ENCODE assay signal across 29 cellular contexts in the genomic region with DNA sequence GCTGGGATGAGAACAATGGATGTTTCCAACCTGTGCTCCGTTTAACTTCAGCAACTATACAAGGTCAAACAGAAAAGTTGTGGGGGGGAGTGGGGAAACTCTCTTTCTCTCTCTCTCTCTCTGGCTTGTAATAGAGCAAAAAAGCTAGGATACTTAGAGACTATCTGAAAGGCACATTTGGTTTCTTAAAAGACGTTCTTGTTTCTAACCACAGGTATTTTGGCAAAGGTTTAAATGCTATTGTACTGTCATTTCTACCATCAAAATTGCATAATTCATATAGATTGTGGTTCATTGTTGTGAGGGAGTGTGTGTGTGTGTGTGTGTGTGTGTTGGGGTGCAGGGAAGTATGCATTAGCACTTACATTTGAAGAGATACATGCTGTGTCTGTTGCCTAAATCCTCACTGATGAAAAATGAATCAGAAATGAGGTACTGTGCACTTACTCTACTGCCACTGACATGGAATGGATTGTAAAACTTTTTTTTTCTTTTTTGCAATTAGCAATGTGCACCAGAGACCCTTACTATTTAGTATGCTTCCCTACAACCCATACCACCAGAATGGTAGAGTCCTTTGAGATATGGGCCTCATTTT.
DNase-seq lines count a peak whose midpoint lies in the region; ATAC-seq, FAIRE-seq and TF ChIP-seq lines count a peak whose summit lies in the region.
"Had no signal": no experiment of that assay in that cellular context is flagged by ENCODE, and none has a peak within 500 bp of the region (broad histone marks: within the 10 kb centered on the region; RNA-seq: fewer than 3 reads in every experiment).

No MANE protein-coding gene starts in this region.

- H3K27me3 ChIP-seq in PC-3 (ENCODE audit: low read length) = no peaks in the 10 kb centered on the region
- no peaks in the 10 kb centered on the region for H3K27me3 ChIP-seq in bronchial epithelial cell (ENCODE audit: control insufficient read depth, insufficient read depth, low read length)
- H3K27me3 ChIP-seq: body of pancreas, hepatocyte, sigmoid colon, testis, uterus had no signal

- no TSS peak for BruUV-seq in PC-3 (replicated peaks; lab: Mats Ljungman, UMichigan)

- no peaks in the 10 kb centered on the region for H3K36me3 Mint-ChIP-seq in activated naive CD4-positive, alpha-beta T cell treated with anti-CD3 and anti-CD28 coated beads for 36 hours (ENCODE audit: low read depth)
- H3K36me3 Mint-ChIP-seq: activated naive CD8-positive, alpha-beta T cell treated with anti-CD3 and anti-CD28 coated beads for 36 hours; CD8-positive, alpha-beta T cell had no signal

- no peaks in the 10 kb centered on the region for H3K27me3 Mint-ChIP-seq in activated naive CD4-positive, alpha-beta T cell treated with anti-CD3 and anti-CD28 coated beads for 36 hours (ENCODE audit: low read depth)
- H3K27me3 Mint-ChIP-seq: activated naive CD8-positive, alpha-beta T cell treated with anti-CD3 and anti-CD28 coated beads for 36 hours; B cell had no signal

- H3K4me1 Mint-ChIP-seq in activated naive CD4-positive, alpha-beta T cell treated with anti-CD3 and anti-CD28 coated beads for 36 hours (ENCODE audit: low read depth) = no peaks in the 10 kb centered on the region
- H3K4me1 Mint-ChIP-seq: activated naive CD8-positive, alpha-beta T cell treated with anti-CD3 and anti-CD28 coated beads for 36 hours; B cell had no signal

- no peaks in the 10 kb centered on the region for H3F3A ChIP-seq in PC-3 (ENCODE audit: low read length, unreplicated experiment)

- POLR2A ChIA-PET in AG04449 (lab: Yijun Ruan, JAX) (no interaction called here), PC-3 (lab: Charles Lee; ENCODE audit: unreplicated experiment) (no interaction called here)

- H2AFZ ChIP-seq in PC-3 (ENCODE audit: low read length) = no peak overlapping the region
- H2AFZ ChIP-seq: hepatocyte had no signal

- FAIRE-seq in bronchial epithelial cell (lab: Jason Lieb, UNC) = no peak
- FAIRE-seq: frontal cortex, H54 had no signal

- H3K27ac Mint-ChIP-seq in activated naive CD4-positive, alpha-beta T cell treated with anti-CD3 and anti-CD28 coated beads for 36 hours = no peak overlapping the region
- H3K27ac Mint-ChIP-seq: activated CD8-positive, alpha-beta T cell treated with anti-CD3 and anti-CD28 coated beads, Interleukin-2, amount 10 ng/mL, durations not matched to agents 7 days and 5 days; activated naive CD8-positive, alpha-beta T cell treated with anti-CD3 and anti-CD28 coated beads for 36 hours; B cell; CD8-positive, alpha-beta T cell had no signal

- H3K27ac ChIP-seq in PC-3 (ENCODE audit: low read length) = no peak overlapping the region
- H3K27ac ChIP-seq: body of pancreas, epithelial cell of prostate, hepatocyte, psoas muscle, sigmoid colon, testis, uterus had no signal

- H3K9me3 Mint-ChIP-seq in activated naive CD4-positive, alpha-beta T cell treated with anti-CD3 and anti-CD28 coated beads for 36 hours = peaks cover 13% of the 10 kb centered on the region

- H3K9me2 ChIP-seq in PC-3 (replicated peaks; ENCODE audit: low read length) = no peaks in the 10 kb centered on the region

- intact Hi-C loops in PC-3 (cut with micrococcal nuclease) = no loop called here
- intact Hi-C loops in activated naive CD4-positive, alpha-beta T cell treated with anti-CD3 and anti-CD28 coated beads for 36 hours (cut with micrococcal nuclease) = no loop called here

- H3K4me3 Mint-ChIP-seq in activated naive CD4-positive, alpha-beta T cell treated with anti-CD3 and anti-CD28 coated beads for 36 hours = no peak overlapping the region
- H3K4me3 Mint-ChIP-seq: activated CD8-positive, alpha-beta T cell treated with anti-CD3 and anti-CD28 coated beads, Interleukin-2, amount 10 ng/mL, durations not matched to agents 7 days and 5 days; activated naive CD8-positive, alpha-beta T cell treated with anti-CD3 and anti-CD28 coated beads for 36 hours; B cell; CD8-positive, alpha-beta T cell had no signal

- no peak for TF ChIP-seq CTCF in AG04449 (IDR thresholded peaks at IDR 0.05; ENCODE audit: insufficient read depth, low read length, missing control alignments)
- TF ChIP-seq CTCF in PC-3 (conservative IDR thresholded peaks at IDR 0.05; ENCODE audit: low read depth, low read length) = no peak
- no peak for TF ChIP-seq CTCF in bronchial epithelial cell (IDR thresholded peaks at IDR 0.05; ENCODE audit: insufficient read depth, low read length, severe bottlenecking)

- no peaks in the 10 kb centered on the region for H3K4me1 ChIP-seq in PC-3 (ENCODE audit: insufficient read depth, low read length)
- H3K4me1 ChIP-seq: body of pancreas, psoas muscle, sigmoid colon, testis, uterus had no signal

- H3K9ac ChIP-seq in PC-3 (ENCODE audit: low read length) = no peak overlapping the region

- no peak overlapping the region for H3K4me2 ChIP-seq in PC-3 (ENCODE audit: low read length)
- H3K4me2 ChIP-seq: hepatocyte had no signal

- CTCF ChIA-PET in AG04449 (lab: Yijun Ruan, JAX) = interaction anchor here (1.1 kb wide), 1 partner anchor 265 kb away, joined by 3 read pairs; no protein-coding TSS in a partner anchor
- CTCF ChIA-PET in PC-3 (lab: Charles Lee) = no interaction called here
- CTCF ChIA-PET in activated naive CD4-positive, alpha-beta T cell treated with anti-CD3 and anti-CD28 coated beads for 36 hours (lab: Charles Lee) = no interaction called here

- H3K36me3 ChIP-seq in PC-3 (ENCODE audit: low read depth, low read length) (no peaks in the 10 kb centered on the region), bronchial epithelial cell (ENCODE audit: control insufficient read depth, insufficient read depth, low read length) (no peaks in the 10 kb centered on the region)
- H3K36me3 ChIP-seq: sigmoid colon, uterus had no signal

- no peak overlapping the region for H3K4me3 ChIP-seq in AG04449 (ENCODE audit: low read depth, low read length)
- no peak overlapping the region for H3K4me3 ChIP-seq in PC-3 (ENCODE audit: low read length)
- no peak overlapping the region for H3K4me3 ChIP-seq in bronchial epithelial cell (ENCODE audit: low read depth, low read length)
- H3K4me3 ChIP-seq: body of pancreas, hepatocyte, psoas muscle, sigmoid colon, testis, uterus had no signal

- no peaks in the 10 kb centered on the region for H4K20me1 ChIP-seq in PC-3 (ENCODE audit: low read length)

- no peaks in the 10 kb centered on the region for H3K79me2 ChIP-seq in PC-3 (ENCODE audit: low read length)
- H3K79me2 ChIP-seq: hepatocyte had no signal

- DNase-seq in AG04449 (ENCODE audit: low read depth, low spot score) (peak; percentile 40), PC-3 (peak; percentile 6), bronchial epithelial cell (ENCODE audit: low read depth) (peak; percentile 38), glomerular visceral epithelial cell (ENCODE audit: extremely low spot score) (peak; percentile 17), NCI-H187 treated with DMSO at 0.1 percent for 48 hours (lab: John Stamatoyannopoulos, UW) (no peak), epidermal melanocyte (ENCODE audit: insufficient read length, low spot score) (no peak)
- no peak for DNase-seq in activated naive CD4-positive, alpha-beta T cell treated with anti-CD3 and anti-CD28 coated beads for 36 hours
- DNase-seq: 8988T; activated CD4-positive, alpha-beta T cell treated with anti-CD3 and anti-CD28 coated beads for 1 hour; activated CD8-positive, alpha-beta T cell treated with anti-CD3 and anti-CD28 coated beads, Interleukin-2, amount 10 ng/mL, durations not matched to agents 7 days and 5 days; activated naive CD8-positive, alpha-beta T cell treated with anti-CD3 and anti-CD28 coated beads for 36 hours; body of pancreas; CD8-positive, alpha-beta T cell; DMS 273 treated with DMSO at 0.1 percent for 48 hours; mesenchymal stem cell; NCI-H1048; NCI-H2029; NCI-H526 treated with DMSO at 0.1 percent for 48 hours; psoas muscle; sigmoid colon; stimulated activated naive CD4-positive, alpha-beta T cell; testis; uterus had no signal

- H3K9me3 ChIP-seq in PC-3 (ENCODE audit: low read length) = no peaks in the 10 kb centered on the region
- H3K9me3 ChIP-seq: body of pancreas, psoas muscle, sigmoid colon, testis, uterus had no signal

- ATAC-seq in PC-3 (no peak), HG02840 (IDR thresholded peaks at IDR 0.05; ENCODE audit: low FRiP score, unreplicated experiment) (no peak)
- ATAC-seq: activated CD8-positive, alpha-beta T cell treated with anti-CD3 and anti-CD28 coated beads, Interleukin-2, amount 10 ng/mL, durations not matched to agents 7 days and 5 days; body of pancreas; CD8-positive, alpha-beta T cell; psoas muscle had no signal

Comparison
In these comparisons a context has a peak if more than half of its experiments do, and no peak if none do; other contexts are left out.
1. DNase-seq: peak in AG04449 (single experiment), PC-3 (single experiment), bronchial epithelial cell (single experiment) and glomerular visceral epithelial cell (single experiment); none in NCI-H187 treated with DMSO at 0.1 percent for 48 hours (single experiment), epidermal melanocyte (single experiment) and activated naive CD4-positive, alpha-beta T cell treated with anti-CD3 and anti-CD28 coated beads for 36 hours (single experiment).